Comparison of ENCODE assay signal across 8 cellular contexts in the genomic region with DNA sequence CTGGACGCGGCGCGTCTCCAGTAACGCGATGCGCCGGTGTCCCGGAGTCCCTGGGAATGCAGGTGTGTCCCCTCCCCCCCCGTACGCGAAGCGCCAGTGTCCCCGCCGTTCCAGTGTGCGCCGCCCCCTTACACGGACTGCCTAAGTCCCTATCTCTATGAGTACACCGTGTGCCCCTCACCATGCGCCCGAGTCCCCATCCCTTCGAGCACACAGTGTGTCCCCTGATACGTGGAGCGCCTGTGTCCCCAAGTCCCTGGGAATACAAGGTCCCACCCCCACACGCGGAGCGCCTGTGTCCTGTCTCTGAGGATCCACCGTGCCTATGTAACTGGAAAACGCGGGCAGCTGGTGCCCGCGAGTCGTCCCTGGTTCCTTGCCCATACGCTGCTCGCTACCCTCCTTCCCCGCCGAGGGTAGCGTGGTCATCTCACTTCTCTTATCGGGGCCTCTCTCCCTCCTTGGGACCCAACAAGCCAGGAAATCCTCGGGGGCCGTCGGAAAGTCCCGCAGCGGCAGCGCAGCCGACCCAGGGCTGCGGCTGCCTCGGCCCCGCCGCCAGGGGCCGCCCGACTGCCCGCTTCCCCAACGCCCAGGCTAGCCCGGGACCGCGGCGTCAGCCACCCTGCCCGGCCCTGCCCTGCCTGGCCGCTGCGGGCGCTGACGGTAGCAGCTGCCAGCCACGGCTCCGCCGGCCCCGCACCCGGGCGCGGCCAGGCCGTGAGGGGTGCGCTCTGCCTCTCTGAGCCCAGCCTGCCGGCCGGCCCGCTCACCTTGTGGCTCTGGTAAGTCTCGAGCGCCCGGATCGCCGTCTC. TPM values are rescaled to one million over a fixed set of nuclear protein-coding genes. Genes with fewer than 3 reads are reported as not detected.
DNase-seq lines count a peak whose midpoint lies in the region; ATAC-seq, FAIRE-seq and TF ChIP-seq lines count a peak whose summit lies in the region.

No MANE protein-coding gene starts in this region.

- H3K9me3 ChIP-seq in RWPE2 (ENCODE audit: severe bottlenecking), result no peaks in the 10 kb centered on the region
- H3K9me3 ChIP-seq in neuronal stem cell (replicated peaks in 1 of 2; ENCODE audit: control insufficient read depth in 2 of 2, insufficient read depth in 1 of 2, low read depth in 1 of 2, low read length in 2 of 2), result no peaks in the 10 kb centered on the region
- H3K9me3 ChIP-seq in subcutaneous abdominal adipose tissue (ENCODE audit: control insufficient read depth in 5 of 5, low read length in 5 of 5), result no peaks in the 10 kb centered on the region

- peak overlapping the region; percentile 97 for H3K18ac ChIP-seq in neuronal stem cell (ENCODE audit: low read length)

- H2AFZ ChIP-seq in neuronal stem cell (ENCODE audit: low read length), result peak overlapping the region; percentile 96

- peak overlapping the region; percentile 84 for H3K4me2 ChIP-seq in neuronal stem cell (ENCODE audit: insufficient read depth, low read length, poor library complexity, severe bottlenecking)

- H3K14ac ChIP-seq in neuronal stem cell (ENCODE audit: low read length), result peak overlapping the region; percentile 78

- H3K27me3 ChIP-seq in RWPE2 (ENCODE audit: insufficient read depth, poor library complexity, severe bottlenecking), result no peaks in the 10 kb centered on the region
- H3K27me3 ChIP-seq in neuronal stem cell (ENCODE audit: control insufficient read depth in 3 of 3, insufficient read depth in 3 of 3, low read depth in 1 of 3, low read length in 3 of 3), result peaks cover 0 to 6% (median 0%) of the 10 kb centered on the region in 3 experiments
- no peaks in the 10 kb centered on the region for H3K27me3 ChIP-seq in subcutaneous abdominal adipose tissue (ENCODE audit: control insufficient read depth in 5 of 5, insufficient read depth in 4 of 5, low read length in 5 of 5)

- peak overlapping the region; percentile 23 for H4K8ac ChIP-seq in neuronal stem cell (ENCODE audit: low read depth, low read length)

- H2BK15ac ChIP-seq in neuronal stem cell (ENCODE audit: low read length), result peak overlapping the region; percentile 68

- H3K9ac ChIP-seq in neuronal stem cell (ENCODE audit: low read depth, low read length, poor library complexity) (peak overlapping the region; percentile 93), subcutaneous abdominal adipose tissue (ENCODE audit: low read length in 5 of 5) (peak overlapping the region; percentile 77 to 98 (median 97))

- intact Hi-C loops in Calu3 (cut with micrococcal nuclease; ENCODE audit: unreplicated experiment), result loop anchor here (1.0 to 10.0 kb wide), 5 partner anchors 100 to 375 kb away; a partner anchor contains a TSS

- CTCF ChIA-PET in Calu3 (lab: Charles Lee), result interaction anchor here (0.8 to 5.1 kb wide), 6 partner anchors 10 to 375 kb away, joined by 4 to 37 read pairs (median 6); no protein-coding TSS in a partner anchor

- H3K36me3 Mint-ChIP-seq in Calu3 (ENCODE audit: insufficient read depth, unreplicated experiment), result peaks cover 39% of the 10 kb centered on the region

- H2BK12ac ChIP-seq in neuronal stem cell (ENCODE audit: low read length), result no peak overlapping the region

- H2BK5ac ChIP-seq in neuronal stem cell (ENCODE audit: low read length), result no peak overlapping the region

- peak overlapping the region; percentile 92 for H3K4me3 Mint-ChIP-seq in Calu3 (ENCODE audit: low read depth, unreplicated experiment)

- no peaks in the 10 kb centered on the region for H3K27me3 Mint-ChIP-seq in Calu3 (ENCODE audit: unreplicated experiment)

- peaks cover 60% of the 10 kb centered on the region for H3K4me1 Mint-ChIP-seq in Calu3 (ENCODE audit: low read depth, unreplicated experiment)

- H2BK120ac ChIP-seq in neuronal stem cell (ENCODE audit: low read depth, low read length), result peak overlapping the region; percentile 66

- TF ChIP-seq CTCF in Calu3 (IDR thresholded peaks at IDR 0.05; ENCODE audit: unreplicated experiment) (peak; percentile 83), RWPE2 (IDR thresholded peaks at IDR 0.05; ENCODE audit: poor library complexity, severe bottlenecking) (peak; percentile 97)

- no CpG with 5 or more reads among the region's 80 CpGs for WGBS in neuronal stem cell (ENCODE audit: extremely low coverage in 2 of 2, insufficient read length in 2 of 2, insufficient replicate concordance in 1 of 2), 2 donors

- H3K4me1 ChIP-seq in RWPE2 (ENCODE audit: insufficient read depth, poor library complexity, severe bottlenecking), result peaks cover 49% of the 10 kb centered on the region
- peaks cover 22 to 23% of the 10 kb centered on the region in 2 donors for H3K4me1 ChIP-seq in neuronal stem cell (ENCODE audit: control insufficient read depth in 2 of 2, insufficient read depth in 1 of 2, low read depth in 1 of 2, low read length in 2 of 2)
- peaks cover 5 to 51% (median 37%) of the 10 kb centered on the region in 5 donors for H3K4me1 ChIP-seq in subcutaneous abdominal adipose tissue (ENCODE audit: control insufficient read depth in 5 of 5, insufficient read depth in 5 of 5, low read length in 5 of 5)

- H3K4me3 ChIP-seq in RWPE2 (ENCODE audit: severe bottlenecking) (peak overlapping the region; percentile 89), neuronal stem cell (ENCODE audit: low read length in 2 of 2) (peak overlapping the region; percentile 75 to 92), subcutaneous abdominal adipose tissue (ENCODE audit: low read depth in 1 of 5, low read length in 5 of 5) (peak overlapping the region; percentile 86 to 100 (median 97))

- peak overlapping the region; percentile 85 for H3K4ac ChIP-seq in neuronal stem cell (ENCODE audit: low read length)

- peaks cover 10% of the 10 kb centered on the region for H3K79me1 ChIP-seq in neuronal stem cell (ENCODE audit: low read depth, low read length)

- ATAC-seq in GM19463 (IDR thresholded peaks at IDR 0.05; ENCODE audit: unreplicated experiment), result peak; percentile 56
- ATAC-seq in HG03575 (IDR thresholded peaks at IDR 0.05; ENCODE audit: extremely low read depth, insufficient number of reproducible peaks, low FRiP score, unreplicated experiment), result peak; percentile 20
- ATAC-seq in RWPE2 (ENCODE audit: low read depth), result peak; percentile 45

- H4K91ac ChIP-seq in neuronal stem cell (ENCODE audit: low read depth, low read length, poor library complexity), result no peak overlapping the region

- no peaks in the 10 kb centered on the region for H3K9me3 Mint-ChIP-seq in Calu3 (ENCODE audit: low read depth, unreplicated experiment)

- H3K27ac Mint-ChIP-seq in Calu3 (ENCODE audit: unreplicated experiment), result peak overlapping the region; percentile 98

- H2AK5ac ChIP-seq in neuronal stem cell (ENCODE audit: low read depth, low read length), result peak overlapping the region; percentile 47

- no peak for FAIRE-seq in frontal cortex (lab: Jason Lieb, UNC)

- H3K36me3 ChIP-seq in RWPE2 (ENCODE audit: low read depth), result peaks cover 48% of the 10 kb centered on the region
- H3K36me3 ChIP-seq in neuronal stem cell (replicated peaks in 1 of 2; ENCODE audit: control insufficient read depth in 2 of 2, insufficient read depth in 2 of 2, low read length in 2 of 2), result no peaks in the 10 kb centered on the region
- no peaks in the 10 kb centered on the region for H3K36me3 ChIP-seq in subcutaneous abdominal adipose tissue (ENCODE audit: control insufficient read depth in 5 of 5, insufficient read depth in 5 of 5, low read length in 5 of 5)

- peak; percentile 96 for DNase-seq in Calu3
- DNase-seq in RWPE2 (ENCODE audit: low spot score), result peak; percentile 80
- DNase-seq in activated naive CD4-positive, alpha-beta T cell treated with Interleukin-2 at 50 U/mL for 16 hours, result peak; percentile 81
- peak; percentile 54 to 72 for DNase-seq in frontal cortex (ENCODE audit: low spot score in 2 of 2)
- peak; percentile 69 for DNase-seq in neuronal stem cell (ENCODE audit: low spot score)

- H3K23ac ChIP-seq in neuronal stem cell (ENCODE audit: low read depth, low read length, poor library complexity), result peak overlapping the region; percentile 82

- H3K27ac ChIP-seq in RWPE2 (ENCODE audit: poor library complexity, severe bottlenecking) (peak overlapping the region; percentile 84), neuronal stem cell (replicated peaks; ENCODE audit: low read length) (peak overlapping the region; percentile 10), subcutaneous abdominal adipose tissue (ENCODE audit: low read depth, low read length) (peak overlapping the region; percentile 93)

- no TSS peak for BruUV-seq in Calu3 (replicated peaks; lab: Mats Ljungman, UMichigan)

RNA-seq across cellular contexts. Expression of a gene that starts 0.6 kb away (rescaled TPM):
- total RNA-seq in Calu3 (2022), result 56.2 and 57.7 TPM in 2 replicates
- total RNA-seq in frontal cortex, result 25.3 TPM
- 5.8 TPM for polyA plus RNA-seq in neuronal stem cell (2013, experiment 1 of 2)
- polyA plus RNA-seq in neuronal stem cell (2013, experiment 2 of 2), result 6.5 TPM

Comparison
In these comparisons a context has a peak if more than half of its experiments do, and no peak if none do; other contexts are left out.
1. Peak in every context shown above with its lines: DNase-seq, ATAC-seq, H3K4me3 ChIP-seq and H3K27ac ChIP-seq.
2. H3K27ac ChIP-seq: peak in every context shown above with its lines; median percentile 93 in subcutaneous abdominal adipose tissue; 84 in RWPE2; 10 in neuronal stem cell.